26 cellular contexts compared by ENCODE assay signal in the genomic region with DNA sequence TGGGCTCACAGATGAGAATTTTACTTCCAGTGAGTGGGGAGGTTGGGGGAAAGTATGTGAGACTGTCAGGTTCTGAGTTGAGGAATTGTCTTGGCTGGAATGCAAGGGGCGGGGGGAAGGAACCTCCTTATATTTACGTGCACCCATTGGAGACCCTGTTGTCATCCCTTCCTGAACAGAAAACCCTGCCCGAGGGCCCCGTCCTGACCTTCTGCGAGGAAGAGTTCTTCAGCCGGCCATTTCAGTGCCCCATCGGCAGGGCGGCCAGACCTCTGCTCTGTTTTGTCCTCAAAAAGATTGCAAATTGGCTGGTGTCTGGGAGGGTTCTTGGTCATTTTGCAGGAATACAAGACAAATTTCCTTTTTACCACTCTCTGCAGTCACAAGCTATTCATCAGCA.
"Had no signal": no experiment of that assay in that cellular context is flagged by ENCODE, and none has a peak within 500 bp of the region (broad histone marks: within the 10 kb centered on the region; RNA-seq: fewer than 3 reads in every experiment).

No MANE protein-coding gene starts in this region.

- H3K36me3 Mint-ChIP-seq: immature natural killer cell; natural killer cell; stimulated activated effector memory CD8-positive, alpha-beta T cell treated with anti-CD3 and anti-CD28 coated beads, Interleukin-12 subunit alpha, Interleukin-12 subunit beta, amount 100 ng/mL, for 72 hours had no signal

- H3K9me3 ChIP-seq: left lung, lower lobe of right lung, pancreas, prostate gland, tibial nerve, upper lobe of right lung had no signal

- H3K4me1 ChIP-seq: prostate gland had no signal

- H3K4me3 ChIP-seq: heart left ventricle, left lung, lower lobe of right lung, pancreas, prostate gland, skin epidermis, spleen, tibial nerve, upper lobe of right lung had no signal

- ATAC-seq: heart left ventricle; left colon; left lung; lower lobe of right lung; natural killer cell; pancreas; right cardiac atrium; sciatic nerve; stimulated activated effector memory CD8-positive, alpha-beta T cell treated with anti-CD3 and anti-CD28 coated beads, Interleukin-12 subunit alpha, Interleukin-12 subunit beta, amount 100 ng/mL, for 72 hours; stimulated activated naive CD8-positive, alpha-beta T cell treated with anti-CD3 and anti-CD28 coated beads, Interleukin-15, amount 100 ng/mL, for 72 hours; upper lobe of right lung had no signal

- H3K9me3 Mint-ChIP-seq: immature natural killer cell, natural killer cell had no signal

- DNase-seq: heart left ventricle; hypothalamus; immature natural killer cell; kidney; left colon; left lung; lower lobe of right lung; mammary epithelial cell; mesenchymal stem cell; naive B cell; natural killer cell; nucleus accumbens; pancreas; retina; right cardiac atrium; spleen; stimulated activated CD4-positive, alpha-beta T cell treated with anti-CD3 and anti-CD28 coated beads, Interleukin-4, amount 100 ng/mL, for 24 hours; stimulated activated naive CD4-positive, alpha-beta T cell treated with Interleukin-2 at 50 U/mL for 16 hours; stimulated activated naive CD8-positive, alpha-beta T cell treated with anti-CD3 and anti-CD28 coated beads, Interleukin-15, amount 100 ng/mL, for 72 hours; substantia nigra; upper lobe of right lung had no signal

- H3K27ac ChIP-seq: heart left ventricle, left lung, lower lobe of right lung, pancreas, prostate gland, skin epidermis, spleen, tibial nerve, upper lobe of right lung had no signal

- H3K4me3 Mint-ChIP-seq: immature natural killer cell; naive B cell; natural killer cell; stimulated activated effector memory CD8-positive, alpha-beta T cell treated with anti-CD3 and anti-CD28 coated beads, Interleukin-12 subunit alpha, Interleukin-12 subunit beta, amount 100 ng/mL, for 72 hours; stimulated activated naive CD8-positive, alpha-beta T cell treated with anti-CD3 and anti-CD28 coated beads, Interleukin-15, amount 100 ng/mL, for 72 hours had no signal

- H3K27ac Mint-ChIP-seq: immature natural killer cell; naive B cell; natural killer cell; stimulated activated effector memory CD8-positive, alpha-beta T cell treated with anti-CD3 and anti-CD28 coated beads, Interleukin-12 subunit alpha, Interleukin-12 subunit beta, amount 100 ng/mL, for 72 hours; stimulated activated naive CD8-positive, alpha-beta T cell treated with anti-CD3 and anti-CD28 coated beads, Interleukin-15, amount 100 ng/mL, for 72 hours had no signal

- H3K36me3 ChIP-seq: heart left ventricle, left lung, lower lobe of right lung, pancreas, prostate gland, spleen, tibial nerve, upper lobe of right lung had no signal
